ENCODE assay signal across 8 cellular contexts in the genomic region with DNA sequence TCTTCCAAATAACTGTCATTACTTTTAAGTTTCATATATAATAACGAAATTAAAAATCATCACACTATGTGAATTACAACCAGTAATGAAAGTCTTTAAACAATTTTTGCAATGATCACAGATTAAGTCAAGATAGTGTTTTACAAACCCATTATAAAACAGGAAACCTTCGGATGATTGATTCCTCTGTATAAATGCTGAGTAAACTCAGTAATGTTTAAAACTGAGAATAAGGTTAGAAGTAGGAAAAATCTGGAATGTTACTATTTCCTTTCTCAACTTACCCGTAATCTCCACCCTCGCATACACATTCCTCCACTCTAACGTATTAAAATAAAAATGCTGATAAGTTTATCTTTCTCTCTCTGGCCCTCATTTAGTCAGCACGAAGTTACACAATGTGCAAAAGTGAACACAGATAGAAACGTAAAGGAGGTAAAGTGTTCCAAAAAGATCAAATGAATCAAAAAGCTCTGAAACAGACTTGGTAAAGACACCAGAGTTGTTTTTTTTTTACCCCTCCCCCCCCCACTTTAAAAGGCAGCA. TPM values are rescaled to one million over a fixed set of nuclear protein-coding genes. Genes with fewer than 3 reads are reported as not detected.
DNase-seq lines count a peak whose midpoint lies in the region; ATAC-seq and TF ChIP-seq lines count a peak whose summit lies in the region.

No MANE protein-coding gene starts in this region.

- H3K27ac Mint-ChIP-seq in CD8-positive, alpha-beta T cell, result peak overlapping the region; percentile 100
- H3K27ac Mint-ChIP-seq in endothelial cell (ENCODE audit: unreplicated experiment), result peak overlapping the region; percentile 100

- H3K27ac ChIP-seq in CD8-positive, alpha-beta T cell (ENCODE audit: low read depth, low read length), result peak overlapping the region; percentile 92
- no peak overlapping the region for H3K27ac ChIP-seq in OCI-LY3 (ENCODE audit: low read length)
- H3K27ac ChIP-seq in neutrophil, result peak overlapping the region; percentile 96
- H3K27ac ChIP-seq in substantia nigra (ENCODE audit: low read depth, low read length, poor library complexity, severe bottlenecking), result no peak overlapping the region

- H3K9me3 Mint-ChIP-seq in CD8-positive, alpha-beta T cell, result no peaks in the 10 kb centered on the region
- H3K9me3 Mint-ChIP-seq in endothelial cell (ENCODE audit: unreplicated experiment), result no peaks in the 10 kb centered on the region

- H3K27me3 Mint-ChIP-seq in CD8-positive, alpha-beta T cell (ENCODE audit: low read depth), result no peaks in the 10 kb centered on the region
- H3K27me3 Mint-ChIP-seq in endothelial cell (ENCODE audit: unreplicated experiment), result peaks cover 19% of the 10 kb centered on the region

- peaks cover 14% of the 10 kb centered on the region for H4K20me1 ChIP-seq in OCI-LY3 (ENCODE audit: insufficient read depth, low read length)

- peak overlapping the region; percentile 91 for H3K4me2 ChIP-seq in OCI-LY3 (ENCODE audit: low read length)

- intact Hi-C loops in CD8-positive, alpha-beta T cell (cut with DNase I, micrococcal nuclease), result loop anchor here (2.0 to 10.0 kb wide), 5 partner anchors 15 to 1927 kb away; partner anchors contain the start of genes CNOT2 (in 2 of the 2), KCNMB4 (in 1 of the 2), RAB21 (in 1 of the 2) and RAB3IP (in 1 of the 2)

- peak overlapping the region; percentile 100 for H3K4me3 Mint-ChIP-seq in CD8-positive, alpha-beta T cell
- H3K4me3 Mint-ChIP-seq in endothelial cell (ENCODE audit: unreplicated experiment), result peak overlapping the region; percentile 100

- TF ChIP-seq CTCF in CD8-positive, alpha-beta T cell (IDR thresholded peaks at IDR 0.05), result no peak
- TF ChIP-seq CTCF in OCI-LY3 (IDR thresholded peaks at IDR 0.05; ENCODE audit: low read depth, low read length) (no peak), endothelial cell (IDR thresholded peaks at IDR 0.05; ENCODE audit: unreplicated experiment) (no peak), neutrophil (IDR thresholded peaks at IDR 0.05) (no peak)

- CTCF ChIA-PET in CD8-positive, alpha-beta T cell (lab: Charles Lee), result interaction anchor here (0.8 to 1.7 kb wide), 2 partner anchors 15 to 32 kb away, joined by 4 to 5 read pairs; no protein-coding TSS in a partner anchor

- H3K4me1 Mint-ChIP-seq in CD8-positive, alpha-beta T cell (ENCODE audit: low read depth), result peaks cover 58% of the 10 kb centered on the region
- H3K4me1 Mint-ChIP-seq in endothelial cell (ENCODE audit: unreplicated experiment), result peaks cover 30% of the 10 kb centered on the region

- POLR2A ChIA-PET in CD8-positive, alpha-beta T cell (lab: Charles Lee), result interaction anchor here (2.5 to 4.3 kb wide), 3 partner anchors 15 to 177 kb away, joined by 15 to 135 read pairs (median 22); partner anchors contain the start of genes TBC1D15 and TMEM19

- peaks cover 10% of the 10 kb centered on the region for H3K36me3 ChIP-seq in CD8-positive, alpha-beta T cell (ENCODE audit: insufficient read depth, low read length)
- H3K36me3 ChIP-seq in OCI-LY3 (replicated peaks; ENCODE audit: low read depth, low read length) (peaks cover 32% of the 10 kb centered on the region), neutrophil (peaks cover 30% of the 10 kb centered on the region)

- no peak for ATAC-seq in CD8-positive, alpha-beta T cell
- no peak for ATAC-seq in HG02981 (IDR thresholded peaks at IDR 0.05; ENCODE audit: unreplicated experiment)
- no peak for ATAC-seq in GM18873 (IDR thresholded peaks at IDR 0.05; ENCODE audit: low FRiP score, unreplicated experiment)

- H3K36me3 Mint-ChIP-seq in CD8-positive, alpha-beta T cell, result peaks cover 53% of the 10 kb centered on the region
- H3K36me3 Mint-ChIP-seq in endothelial cell (ENCODE audit: low read depth, unreplicated experiment), result peaks cover 35% of the 10 kb centered on the region

- H3K4me3 ChIP-seq in CD8-positive, alpha-beta T cell (ENCODE audit: low read depth, low read length), result peak overlapping the region; percentile 79
- peak overlapping the region; percentile 92 for H3K4me3 ChIP-seq in OCI-LY3 (ENCODE audit: low read length)
- H3K4me3 ChIP-seq in neutrophil (ENCODE audit: low read depth in 1 of 2, low read length in 1 of 2), result peak overlapping the region; percentile 92 to 94

- H2AFZ ChIP-seq in OCI-LY3 (ENCODE audit: low read depth, low read length), result no peak overlapping the region

- H3K4me1 ChIP-seq in CD8-positive, alpha-beta T cell (ENCODE audit: insufficient read depth, low read length), result peaks cover 36% of the 10 kb centered on the region
- H3K4me1 ChIP-seq in OCI-LY3 (ENCODE audit: low read length) (peaks cover 17% of the 10 kb centered on the region), neutrophil (ENCODE audit: control insufficient read depth in 1 of 2, insufficient read depth in 1 of 2, low read depth in 1 of 2, low read length in 1 of 2) (peaks cover 25 to 34% of the 10 kb centered on the region in 2 experiments)

- no peaks in the 10 kb centered on the region for H3K27me3 ChIP-seq in CD8-positive, alpha-beta T cell (ENCODE audit: insufficient read depth, low read length)
- H3K27me3 ChIP-seq in OCI-LY3 (ENCODE audit: low read depth, low read length) (no peaks in the 10 kb centered on the region), neutrophil (no peaks in the 10 kb centered on the region)

- no peak for DNase-seq in CD8-positive, alpha-beta T cell
- DNase-seq in endothelial cell (ENCODE audit: low spot score), result no peak
- no peak for DNase-seq in substantia nigra (lab: John Stamatoyannopoulos, UW)
- DNase-seq in NCI-H128 (lab: John Stamatoyannopoulos, UW; ENCODE audit: unreplicated experiment), result no peak

- H3K79me2 ChIP-seq in OCI-LY3 (ENCODE audit: low read length), result peaks cover 80% of the 10 kb centered on the region

- H3K9me3 ChIP-seq in CD8-positive, alpha-beta T cell (ENCODE audit: low read length), result no peaks in the 10 kb centered on the region
- H3K9me3 ChIP-seq in OCI-LY3 (ENCODE audit: insufficient read depth, low read length), result no peaks in the 10 kb centered on the region
- H3K9me3 ChIP-seq in neutrophil, result no peaks in the 10 kb centered on the region

- H3K9ac ChIP-seq in OCI-LY3 (ENCODE audit: low read length), result peak overlapping the region; percentile 88

RNA-seq across cellular contexts. Expression of gene ZFC3H1, which starts 1.6 kb away (rescaled TPM):
- total RNA-seq in CD8-positive, alpha-beta T cell, result 100 to 1,000 TPM; 118 to 121 TPM
- 42.8 TPM for total RNA-seq in endothelial cell (ENCODE audit: unreplicated experiment)

RNA-seq across cellular contexts. Expression of gene THAP2, which starts 2.1 kb away (rescaled TPM):
- total RNA-seq in CD8-positive, alpha-beta T cell, result 10 to 100 TPM; 22.3 to 23.7 TPM
- 4.2 TPM for total RNA-seq in endothelial cell (ENCODE audit: unreplicated experiment)

RNA-seq across cellular contexts. Expression of gene TMEM19, which starts 23.8 kb away (rescaled TPM):
- 10 to 100 TPM in 1 of 2 experiments, 1 to 10 TPM in 1; 8.8 to 10.0 TPM for total RNA-seq in CD8-positive, alpha-beta T cell
- 22.0 TPM for total RNA-seq in endothelial cell (ENCODE audit: unreplicated experiment)

Comparison
In these comparisons a context has a peak if more than half of its experiments do, and no peak if none do; other contexts are left out.
1. H3K27ac ChIP-seq: peak in CD8-positive, alpha-beta T cell (single experiment) and neutrophil (single experiment); none in OCI-LY3 (single experiment) and substantia nigra (single experiment).
2. Peak in every context shown above with its lines, with median percentiles within 50 percentile points of each other: H3K4me3 ChIP-seq.